In the genomic region with DNA sequence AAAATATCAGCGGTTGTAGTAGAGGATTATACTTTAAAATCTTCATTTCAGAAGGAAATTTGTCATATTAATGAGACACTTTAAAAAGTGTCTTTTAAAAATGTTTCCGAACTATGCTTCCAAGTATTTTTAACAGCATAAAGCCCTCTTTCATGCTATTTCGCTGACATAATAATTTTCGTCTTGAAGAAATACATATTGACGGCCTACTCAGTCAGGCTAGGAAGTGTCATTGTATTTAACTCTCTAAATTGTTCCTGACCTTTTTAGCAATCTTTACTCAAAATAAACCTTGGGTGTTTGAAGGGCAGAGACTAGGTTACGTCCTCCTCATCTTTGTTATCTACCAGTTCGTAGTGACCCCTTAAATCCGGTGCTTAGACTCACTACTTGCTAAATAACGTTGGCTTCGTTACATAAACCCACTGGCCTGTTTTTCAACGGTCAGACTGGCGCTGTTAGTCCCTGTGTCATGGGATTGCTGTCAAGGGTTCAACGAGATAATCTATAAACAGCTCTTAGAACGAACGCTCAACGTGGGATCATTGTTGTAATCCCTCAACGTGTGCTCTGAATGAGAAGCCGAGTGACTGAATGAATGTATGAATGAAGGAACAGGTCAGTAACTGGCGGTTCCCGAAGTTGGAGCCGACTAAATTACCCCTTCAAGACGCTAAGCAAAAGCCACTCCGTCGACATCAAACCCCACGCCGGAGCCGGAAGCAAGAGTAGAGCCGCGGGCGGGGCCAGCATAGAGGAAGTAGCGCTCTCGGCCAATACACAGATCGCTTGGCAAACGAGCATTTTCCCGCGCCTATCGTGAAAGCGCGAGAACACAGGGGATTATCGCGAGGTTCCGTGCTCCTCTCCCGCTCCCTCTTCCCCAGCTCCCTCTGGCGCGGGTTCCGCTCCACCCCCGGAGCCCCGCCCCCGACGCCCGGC, we compare ENCODE assay signal across 1 cellular context.
TF ChIP-seq lines count a peak whose summit lies in the region.

No MANE protein-coding gene starts in this region.

TF ChIP-seq in HepG2, 621 proteins besides CTCF, POLR2A, EP300 and RAD21 (continued from another document and continues in another):
- TF ChIP-seq, protein P1, sequence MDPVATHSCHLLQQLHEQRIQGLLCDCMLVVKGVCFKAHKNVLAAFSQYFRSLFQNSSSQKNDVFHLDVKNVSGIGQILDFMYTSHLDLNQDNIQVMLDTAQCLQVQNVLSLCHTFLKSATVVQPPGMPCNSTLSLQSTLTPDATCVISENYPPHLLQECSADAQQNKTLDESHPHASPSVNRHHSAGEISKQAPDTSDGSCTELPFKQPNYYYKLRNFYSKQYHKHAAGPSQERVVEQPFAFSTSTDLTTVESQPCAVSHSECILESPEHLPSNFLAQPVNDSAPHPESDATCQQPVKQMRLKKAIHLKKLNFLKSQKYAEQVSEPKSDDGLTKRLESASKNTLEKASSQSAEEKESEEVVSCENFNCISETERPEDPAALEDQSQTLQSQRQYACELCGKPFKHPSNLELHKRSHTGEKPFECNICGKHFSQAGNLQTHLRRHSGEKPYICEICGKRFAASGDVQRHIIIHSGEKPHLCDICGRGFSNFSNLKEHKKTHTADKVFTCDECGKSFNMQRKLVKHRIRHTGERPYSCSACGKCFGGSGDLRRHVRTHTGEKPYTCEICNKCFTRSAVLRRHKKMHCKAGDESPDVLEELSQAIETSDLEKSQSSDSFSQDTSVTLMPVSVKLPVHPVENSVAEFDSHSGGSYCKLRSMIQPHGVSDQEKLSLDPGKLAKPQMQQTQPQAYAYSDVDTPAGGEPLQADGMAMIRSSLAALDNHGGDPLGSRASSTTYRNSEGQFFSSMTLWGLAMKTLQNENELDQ (CRISPR knock-in tag; IDR thresholded peaks at IDR 0.05; ENCODE audit: borderline replicate concordance), result 0 out of 2 replicates have a peak, but pooled peaks have one; percentile 52
- TF ChIP-seq NRL (CRISPR knock-in tag; IDR thresholded peaks at IDR 0.05; ENCODE audit: borderline replicate concordance), result no peak
- TF ChIP-seq, protein P2, sequence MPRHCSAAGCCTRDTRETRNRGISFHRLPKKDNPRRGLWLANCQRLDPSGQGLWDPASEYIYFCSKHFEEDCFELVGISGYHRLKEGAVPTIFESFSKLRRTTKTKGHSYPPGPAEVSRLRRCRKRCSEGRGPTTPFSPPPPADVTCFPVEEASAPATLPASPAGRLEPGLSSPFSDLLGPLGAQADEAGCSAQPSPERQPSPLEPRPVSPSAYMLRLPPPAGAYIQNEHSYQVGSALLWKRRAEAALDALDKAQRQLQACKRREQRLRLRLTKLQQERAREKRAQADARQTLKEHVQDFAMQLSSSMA (CRISPR knock-in tag; IDR thresholded peaks at IDR 0.05), result 0 out of 2 replicates have a peak, but pooled peaks have one; percentile 37
- TF ChIP-seq ZNF589 (CRISPR knock-in tag; conservative IDR thresholded peaks at IDR 0.05), result no peak
- TF ChIP-seq, protein P3, sequence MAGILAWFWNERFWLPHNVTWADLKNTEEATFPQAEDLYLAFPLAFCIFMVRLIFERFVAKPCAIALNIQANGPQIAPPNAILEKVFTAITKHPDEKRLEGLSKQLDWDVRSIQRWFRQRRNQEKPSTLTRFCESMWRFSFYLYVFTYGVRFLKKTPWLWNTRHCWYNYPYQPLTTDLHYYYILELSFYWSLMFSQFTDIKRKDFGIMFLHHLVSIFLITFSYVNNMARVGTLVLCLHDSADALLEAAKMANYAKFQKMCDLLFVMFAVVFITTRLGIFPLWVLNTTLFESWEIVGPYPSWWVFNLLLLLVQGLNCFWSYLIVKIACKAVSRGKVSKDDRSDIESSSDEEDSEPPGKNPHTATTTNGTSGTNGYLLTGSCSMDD (CRISPR knock-in tag; IDR thresholded peaks at IDR 0.05), result no peak
- TF ChIP-seq, protein P4, sequence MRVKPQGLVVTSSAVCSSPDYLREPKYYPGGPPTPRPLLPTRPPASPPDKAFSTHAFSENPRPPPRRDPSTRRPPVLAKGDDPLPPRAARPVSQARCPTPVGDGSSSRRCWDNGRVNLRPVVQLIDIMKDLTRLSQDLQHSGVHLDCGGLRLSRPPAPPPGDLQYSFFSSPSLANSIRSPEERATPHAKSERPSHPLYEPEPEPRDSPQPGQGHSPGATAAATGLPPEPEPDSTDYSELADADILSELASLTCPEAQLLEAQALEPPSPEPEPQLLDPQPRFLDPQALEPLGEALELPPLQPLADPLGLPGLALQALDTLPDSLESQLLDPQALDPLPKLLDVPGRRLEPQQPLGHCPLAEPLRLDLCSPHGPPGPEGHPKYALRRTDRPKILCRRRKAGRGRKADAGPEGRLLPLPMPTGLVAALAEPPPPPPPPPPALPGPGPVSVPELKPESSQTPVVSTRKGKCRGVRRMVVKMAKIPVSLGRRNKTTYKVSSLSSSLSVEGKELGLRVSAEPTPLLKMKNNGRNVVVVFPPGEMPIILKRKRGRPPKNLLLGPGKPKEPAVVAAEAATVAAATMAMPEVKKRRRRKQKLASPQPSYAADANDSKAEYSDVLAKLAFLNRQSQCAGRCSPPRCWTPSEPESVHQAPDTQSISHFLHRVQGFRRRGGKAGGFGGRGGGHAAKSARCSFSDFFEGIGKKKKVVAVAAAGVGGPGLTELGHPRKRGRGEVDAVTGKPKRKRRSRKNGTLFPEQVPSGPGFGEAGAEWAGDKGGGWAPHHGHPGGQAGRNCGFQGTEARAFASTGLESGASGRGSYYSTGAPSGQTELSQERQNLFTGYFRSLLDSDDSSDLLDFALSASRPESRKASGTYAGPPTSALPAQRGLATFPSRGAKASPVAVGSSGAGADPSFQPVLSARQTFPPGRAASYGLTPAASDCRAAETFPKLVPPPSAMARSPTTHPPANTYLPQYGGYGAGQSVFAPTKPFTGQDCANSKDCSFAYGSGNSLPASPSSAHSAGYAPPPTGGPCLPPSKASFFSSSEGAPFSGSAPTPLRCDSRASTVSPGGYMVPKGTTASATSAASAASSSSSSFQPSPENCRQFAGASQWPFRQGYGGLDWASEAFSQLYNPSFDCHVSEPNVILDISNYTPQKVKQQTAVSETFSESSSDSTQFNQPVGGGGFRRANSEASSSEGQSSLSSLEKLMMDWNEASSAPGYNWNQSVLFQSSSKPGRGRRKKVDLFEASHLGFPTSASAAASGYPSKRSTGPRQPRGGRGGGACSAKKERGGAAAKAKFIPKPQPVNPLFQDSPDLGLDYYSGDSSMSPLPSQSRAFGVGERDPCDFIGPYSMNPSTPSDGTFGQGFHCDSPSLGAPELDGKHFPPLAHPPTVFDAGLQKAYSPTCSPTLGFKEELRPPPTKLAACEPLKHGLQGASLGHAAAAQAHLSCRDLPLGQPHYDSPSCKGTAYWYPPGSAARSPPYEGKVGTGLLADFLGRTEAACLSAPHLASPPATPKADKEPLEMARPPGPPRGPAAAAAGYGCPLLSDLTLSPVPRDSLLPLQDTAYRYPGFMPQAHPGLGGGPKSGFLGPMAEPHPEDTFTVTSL (CRISPR knock-in tag; IDR thresholded peaks at IDR 0.05; ENCODE audit: borderline replicate concordance), result no peak
- TF ChIP-seq, protein P5, sequence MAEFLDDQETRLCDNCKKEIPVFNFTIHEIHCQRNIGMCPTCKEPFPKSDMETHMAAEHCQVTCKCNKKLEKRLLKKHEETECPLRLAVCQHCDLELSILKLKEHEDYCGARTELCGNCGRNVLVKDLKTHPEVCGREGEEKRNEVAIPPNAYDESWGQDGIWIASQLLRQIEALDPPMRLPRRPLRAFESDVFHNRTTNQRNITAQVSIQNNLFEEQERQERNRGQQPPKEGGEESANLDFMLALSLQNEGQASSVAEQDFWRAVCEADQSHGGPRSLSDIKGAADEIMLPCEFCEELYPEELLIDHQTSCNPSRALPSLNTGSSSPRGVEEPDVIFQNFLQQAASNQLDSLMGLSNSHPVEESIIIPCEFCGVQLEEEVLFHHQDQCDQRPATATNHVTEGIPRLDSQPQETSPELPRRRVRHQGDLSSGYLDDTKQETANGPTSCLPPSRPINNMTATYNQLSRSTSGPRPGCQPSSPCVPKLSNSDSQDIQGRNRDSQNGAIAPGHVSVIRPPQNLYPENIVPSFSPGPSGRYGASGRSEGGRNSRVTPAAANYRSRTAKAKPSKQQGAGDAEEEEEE (CRISPR knock-in tag; IDR thresholded peaks at IDR 0.05; ENCODE audit: borderline replicate concordance), result no peak
- TF ChIP-seq, protein P6, sequence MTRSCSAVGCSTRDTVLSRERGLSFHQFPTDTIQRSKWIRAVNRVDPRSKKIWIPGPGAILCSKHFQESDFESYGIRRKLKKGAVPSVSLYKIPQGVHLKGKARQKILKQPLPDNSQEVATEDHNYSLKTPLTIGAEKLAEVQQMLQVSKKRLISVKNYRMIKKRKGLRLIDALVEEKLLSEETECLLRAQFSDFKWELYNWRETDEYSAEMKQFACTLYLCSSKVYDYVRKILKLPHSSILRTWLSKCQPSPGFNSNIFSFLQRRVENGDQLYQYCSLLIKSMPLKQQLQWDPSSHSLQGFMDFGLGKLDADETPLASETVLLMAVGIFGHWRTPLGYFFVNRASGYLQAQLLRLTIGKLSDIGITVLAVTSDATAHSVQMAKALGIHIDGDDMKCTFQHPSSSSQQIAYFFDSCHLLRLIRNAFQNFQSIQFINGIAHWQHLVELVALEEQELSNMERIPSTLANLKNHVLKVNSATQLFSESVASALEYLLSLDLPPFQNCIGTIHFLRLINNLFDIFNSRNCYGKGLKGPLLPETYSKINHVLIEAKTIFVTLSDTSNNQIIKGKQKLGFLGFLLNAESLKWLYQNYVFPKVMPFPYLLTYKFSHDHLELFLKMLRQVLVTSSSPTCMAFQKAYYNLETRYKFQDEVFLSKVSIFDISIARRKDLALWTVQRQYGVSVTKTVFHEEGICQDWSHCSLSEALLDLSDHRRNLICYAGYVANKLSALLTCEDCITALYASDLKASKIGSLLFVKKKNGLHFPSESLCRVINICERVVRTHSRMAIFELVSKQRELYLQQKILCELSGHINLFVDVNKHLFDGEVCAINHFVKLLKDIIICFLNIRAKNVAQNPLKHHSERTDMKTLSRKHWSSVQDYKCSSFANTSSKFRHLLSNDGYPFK (CRISPR knock-in tag; IDR thresholded peaks at IDR 0.05; ENCODE audit: borderline replicate concordance), result no peak; the same call in 1 of the 2 replicates
- no peak for TF ChIP-seq NFE2 (CRISPR knock-in tag; IDR thresholded peaks at IDR 0.05)
- TF ChIP-seq, protein P7, sequence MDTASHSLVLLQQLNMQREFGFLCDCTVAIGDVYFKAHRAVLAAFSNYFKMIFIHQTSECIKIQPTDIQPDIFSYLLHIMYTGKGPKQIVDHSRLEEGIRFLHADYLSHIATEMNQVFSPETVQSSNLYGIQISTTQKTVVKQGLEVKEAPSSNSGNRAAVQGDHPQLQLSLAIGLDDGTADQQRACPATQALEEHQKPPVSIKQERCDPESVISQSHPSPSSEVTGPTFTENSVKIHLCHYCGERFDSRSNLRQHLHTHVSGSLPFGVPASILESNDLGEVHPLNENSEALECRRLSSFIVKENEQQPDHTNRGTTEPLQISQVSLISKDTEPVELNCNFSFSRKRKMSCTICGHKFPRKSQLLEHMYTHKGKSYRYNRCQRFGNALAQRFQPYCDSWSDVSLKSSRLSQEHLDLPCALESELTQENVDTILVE (CRISPR knock-in tag; IDR thresholded peaks at IDR 0.05), result peak; percentile 69; the same call in 1 of the 2 replicates
- TF ChIP-seq GZF1 (CRISPR knock-in tag; IDR thresholded peaks at IDR 0.05), result no peak
- TF ChIP-seq ZNF510 (CRISPR knock-in tag; IDR thresholded peaks at IDR 0.05; ENCODE audit: low read depth), result no peak; the same call in 1 of the 2 replicates
- TF ChIP-seq, protein P8, sequence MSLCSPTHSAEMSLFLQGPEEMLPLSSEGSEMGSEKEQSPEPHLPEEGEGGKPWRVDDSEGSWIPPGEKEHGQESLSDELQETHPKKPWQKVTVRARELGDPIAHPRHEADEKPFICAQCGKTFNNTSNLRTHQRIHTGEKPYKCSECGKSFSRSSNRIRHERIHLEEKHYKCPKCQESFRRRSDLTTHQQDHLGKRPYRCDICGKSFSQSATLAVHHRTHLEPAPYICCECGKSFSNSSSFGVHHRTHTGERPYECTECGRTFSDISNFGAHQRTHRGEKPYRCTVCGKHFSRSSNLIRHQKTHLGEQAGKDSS (CRISPR knock-in tag; IDR thresholded peaks at IDR 0.05; ENCODE audit: borderline replicate concordance, low read depth), result no peak
- TF ChIP-seq YEATS4 (CRISPR knock-in tag; IDR thresholded peaks at IDR 0.05; ENCODE audit: borderline replicate concordance), result peak; percentile 63; the same call in 1 of the 2 replicates
- peak; percentile 62 for TF ChIP-seq ZNF501 (CRISPR knock-in tag; IDR thresholded peaks at IDR 0.05)
- no peak for TF ChIP-seq ZNF333 (CRISPR knock-in tag; IDR thresholded peaks at IDR 0.05; ENCODE audit: borderline replicate concordance)
- TF ChIP-seq, protein P9, sequence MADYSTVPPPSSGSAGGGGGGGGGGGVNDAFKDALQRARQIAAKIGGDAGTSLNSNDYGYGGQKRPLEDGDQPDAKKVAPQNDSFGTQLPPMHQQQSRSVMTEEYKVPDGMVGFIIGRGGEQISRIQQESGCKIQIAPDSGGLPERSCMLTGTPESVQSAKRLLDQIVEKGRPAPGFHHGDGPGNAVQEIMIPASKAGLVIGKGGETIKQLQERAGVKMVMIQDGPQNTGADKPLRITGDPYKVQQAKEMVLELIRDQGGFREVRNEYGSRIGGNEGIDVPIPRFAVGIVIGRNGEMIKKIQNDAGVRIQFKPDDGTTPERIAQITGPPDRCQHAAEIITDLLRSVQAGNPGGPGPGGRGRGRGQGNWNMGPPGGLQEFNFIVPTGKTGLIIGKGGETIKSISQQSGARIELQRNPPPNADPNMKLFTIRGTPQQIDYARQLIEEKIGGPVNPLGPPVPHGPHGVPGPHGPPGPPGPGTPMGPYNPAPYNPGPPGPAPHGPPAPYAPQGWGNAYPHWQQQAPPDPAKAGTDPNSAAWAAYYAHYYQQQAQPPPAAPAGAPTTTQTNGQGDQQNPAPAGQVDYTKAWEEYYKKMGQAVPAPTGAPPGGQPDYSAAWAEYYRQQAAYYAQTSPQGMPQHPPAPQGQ (CRISPR knock-in tag; IDR thresholded peaks at IDR 0.05; ENCODE audit: borderline replicate concordance), result no peak
- no peak for TF ChIP-seq ZNF138 (CRISPR knock-in tag; IDR thresholded peaks at IDR 0.05; ENCODE audit: low read depth)
- TF ChIP-seq AGO2 (optimal IDR thresholded peaks at IDR 0.05; ENCODE audit: low read depth, low read length), result no peak
- TF ChIP-seq SMC3 (IDR thresholded peaks at IDR 0.05; ENCODE audit: low read length), result no peak
- TF ChIP-seq, protein P10, sequence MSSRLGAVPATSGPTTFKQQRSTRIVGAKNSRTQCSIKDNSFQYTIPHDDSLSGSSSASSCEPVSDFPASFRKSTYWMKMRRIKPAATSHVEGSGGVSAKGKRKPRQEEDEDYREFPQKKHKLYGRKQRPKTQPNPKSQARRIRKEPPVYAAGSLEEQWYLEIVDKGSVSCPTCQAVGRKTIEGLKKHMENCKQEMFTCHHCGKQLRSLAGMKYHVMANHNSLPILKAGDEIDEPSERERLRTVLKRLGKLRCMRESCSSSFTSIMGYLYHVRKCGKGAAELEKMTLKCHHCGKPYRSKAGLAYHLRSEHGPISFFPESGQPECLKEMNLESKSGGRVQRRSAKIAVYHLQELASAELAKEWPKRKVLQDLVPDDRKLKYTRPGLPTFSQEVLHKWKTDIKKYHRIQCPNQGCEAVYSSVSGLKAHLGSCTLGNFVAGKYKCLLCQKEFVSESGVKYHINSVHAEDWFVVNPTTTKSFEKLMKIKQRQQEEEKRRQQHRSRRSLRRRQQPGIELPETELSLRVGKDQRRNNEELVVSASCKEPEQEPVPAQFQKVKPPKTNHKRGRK (CRISPR knock-in tag; IDR thresholded peaks at IDR 0.05), result no peak
- no peak for TF ChIP-seq KDM1A (CRISPR knock-in tag; IDR thresholded peaks at IDR 0.05)
- TF ChIP-seq, protein P11, sequence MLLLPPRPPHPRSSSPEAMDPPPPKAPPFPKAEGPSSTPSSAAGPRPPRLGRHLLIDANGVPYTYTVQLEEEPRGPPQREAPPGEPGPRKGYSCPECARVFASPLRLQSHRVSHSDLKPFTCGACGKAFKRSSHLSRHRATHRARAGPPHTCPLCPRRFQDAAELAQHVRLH (CRISPR knock-in tag; IDR thresholded peaks at IDR 0.05; ENCODE audit: borderline replicate concordance, low read depth), result no peak
- TF ChIP-seq EHMT2 (IDR thresholded peaks at IDR 0.05; ENCODE audit: borderline replicate concordance, low read depth, low read length), result 0 out of 2 replicates have a peak, but pooled peaks have one; percentile 44
- no peak for TF ChIP-seq RBAK (CRISPR knock-in tag; IDR thresholded peaks at IDR 0.05)
- TF ChIP-seq KMT2B (CRISPR knock-in tag; IDR thresholded peaks at IDR 0.05), result peak; percentile 84
